In the genomic region with DNA sequence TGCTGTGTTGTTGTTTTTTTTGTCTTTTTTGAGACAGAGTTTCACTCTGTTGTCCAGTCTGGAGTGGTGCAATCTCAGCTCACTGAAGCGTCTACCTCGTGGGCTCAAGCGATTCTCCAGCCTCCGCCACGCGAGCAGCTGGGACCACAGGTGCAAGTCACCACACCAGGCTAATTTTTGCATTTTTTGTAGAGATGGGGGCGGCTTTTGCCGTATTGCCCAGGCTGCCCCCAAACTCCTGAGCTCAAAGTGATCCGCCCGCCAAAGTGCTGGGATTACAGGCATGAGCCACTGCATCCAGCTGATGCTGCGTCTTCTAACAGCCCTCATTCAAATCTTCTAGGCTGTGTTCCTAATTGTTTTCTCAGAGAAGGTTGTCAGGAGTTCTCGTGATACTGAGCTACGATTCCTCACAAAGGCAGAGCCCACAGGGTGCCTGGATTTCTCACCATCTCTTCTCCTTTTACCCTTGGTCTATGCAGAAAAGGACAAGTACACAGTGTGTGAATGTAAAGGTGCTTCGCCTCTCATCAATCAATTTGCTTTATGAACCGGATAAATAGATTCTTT, we compare ENCODE assay signal across 1 cellular context.
TF ChIP-seq lines count a peak whose summit lies in the region.

No MANE protein-coding gene starts in this region.

TF ChIP-seq in HEK293T, 16 proteins besides CTCF, POLR2A, EP300 and RAD21:
- TF ChIP-seq TARDBP (IDR thresholded peaks at IDR 0.05) = no peak
- TF ChIP-seq LEF1 (IDR thresholded peaks at IDR 0.05; ENCODE audit: borderline replicate concordance) = no peak
- TF ChIP-seq ELF4 (IDR thresholded peaks at IDR 0.05) = no peak
- TF ChIP-seq SUZ12 (IDR thresholded peaks at IDR 0.05) = no peak
- no peak for TF ChIP-seq CTBP1 (IDR thresholded peaks at IDR 0.05; ENCODE audit: borderline replicate concordance)
- no peak for TF ChIP-seq FOXK2 (IDR thresholded peaks at IDR 0.05)
- TF ChIP-seq NFRKB (IDR thresholded peaks at IDR 0.05) = no peak
- TF ChIP-seq, protein P1, sequence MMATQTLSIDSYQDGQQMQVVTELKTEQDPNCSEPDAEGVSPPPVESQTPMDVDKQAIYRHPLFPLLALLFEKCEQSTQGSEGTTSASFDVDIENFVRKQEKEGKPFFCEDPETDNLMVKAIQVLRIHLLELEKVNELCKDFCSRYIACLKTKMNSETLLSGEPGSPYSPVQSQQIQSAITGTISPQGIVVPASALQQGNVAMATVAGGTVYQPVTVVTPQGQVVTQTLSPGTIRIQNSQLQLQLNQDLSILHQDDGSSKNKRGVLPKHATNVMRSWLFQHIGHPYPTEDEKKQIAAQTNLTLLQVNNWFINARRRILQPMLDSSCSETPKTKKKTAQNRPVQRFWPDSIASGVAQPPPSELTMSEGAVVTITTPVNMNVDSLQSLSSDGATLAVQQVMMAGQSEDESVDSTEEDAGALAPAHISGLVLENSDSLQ (IDR thresholded peaks at IDR 0.05) = no peak
- no peak for TF ChIP-seq SP1 (IDR thresholded peaks at IDR 0.05)
- no peak for TF ChIP-seq ARNT (IDR thresholded peaks at IDR 0.05)
TF ChIP-seq in HEK293T: peak in this region for 0.
